Comparison of ENCODE assay signal across 1 cellular context in genomic region chr1:77779529-77780281, GRCh38.
TF ChIP-seq lines count a peak whose summit lies in the region.

MIGA1 (plus strand) TSS chr1:77779649; CDS start chr1:77783253, 3,604 bp downstream.

TF ChIP-seq in HepG2, 621 proteins besides CTCF, POLR2A, EP300 and RAD21 (continued from another document and continues in another):
- no peak for TF ChIP-seq TFDP2 (CRISPR knock-in tag; IDR thresholded peaks at IDR 0.05)
- TF ChIP-seq MNT (IDR thresholded peaks at IDR 0.05) = no peak
- no peak for TF ChIP-seq MIER2 (CRISPR knock-in tag; IDR thresholded peaks at IDR 0.05)
- peak; percentile 87 for TF ChIP-seq PHF20 (CRISPR knock-in tag; IDR thresholded peaks at IDR 0.05)
- TF ChIP-seq ARID2 (CRISPR knock-in tag; IDR thresholded peaks at IDR 0.05; ENCODE audit: borderline replicate concordance) = peak; percentile 80; the same call in 1 of the 2 replicates
- 0 out of 2 replicates have a peak, but pooled peaks have one; percentile 41 for TF ChIP-seq HMG20B (CRISPR knock-in tag; conservative IDR thresholded peaks at IDR 0.05)
- no peak for TF ChIP-seq ZNF780A (CRISPR knock-in tag; IDR thresholded peaks at IDR 0.05)
- TF ChIP-seq JUN (CRISPR knock-in tag; IDR thresholded peaks at IDR 0.05) = no peak
- peak; percentile 68 to 83; a peak in 3 of 4 replicates for TF ChIP-seq HMGXB4 (CRISPR knock-in tag; IDR thresholded peaks at IDR 0.05; ENCODE audit: borderline replicate concordance in 1 of 2, low read depth in 1 of 2)
- no peak for TF ChIP-seq SMARCE1 (IDR thresholded peaks at IDR 0.05; ENCODE audit: borderline replicate concordance)
- TF ChIP-seq SALL1 (CRISPR knock-in tag; IDR thresholded peaks at IDR 0.05) = peak; percentile 52
- TF ChIP-seq UBTF (CRISPR knock-in tag; IDR thresholded peaks at IDR 0.05) = peak; percentile 83
- no peak for TF ChIP-seq PRPF4 (IDR thresholded peaks at IDR 0.05; ENCODE audit: low read depth, low read length, poor library complexity, severe bottlenecking)
- no peak for TF ChIP-seq ZFYVE20 (CRISPR knock-in tag; IDR thresholded peaks at IDR 0.05; ENCODE audit: borderline replicate concordance, low read depth)
- no peak for TF ChIP-seq ZNF646 (CRISPR knock-in tag; IDR thresholded peaks at IDR 0.05)
- TF ChIP-seq ZNF251 (CRISPR knock-in tag; IDR thresholded peaks at IDR 0.05) = no peak
- no peak for TF ChIP-seq KDM1A (CRISPR knock-in tag; IDR thresholded peaks at IDR 0.05)
- TF ChIP-seq DBP (CRISPR knock-in tag; IDR thresholded peaks at IDR 0.05; ENCODE audit: not compliant biosample characterization) = no peak
- TF ChIP-seq SIN3B (IDR thresholded peaks at IDR 0.05; ENCODE audit: low read length) = no peak
- TF ChIP-seq ZNF562 (CRISPR knock-in tag; IDR thresholded peaks at IDR 0.05; ENCODE audit: borderline replicate concordance) = no peak
- TF ChIP-seq ARID4A (CRISPR knock-in tag; IDR thresholded peaks at IDR 0.05; ENCODE audit: borderline replicate concordance) = peak; percentile 90
- peak; percentile 67; the same call in 1 of the 2 replicates for TF ChIP-seq ZSCAN25 (CRISPR knock-in tag; IDR thresholded peaks at IDR 0.05)
- TF ChIP-seq ZNF350 (CRISPR knock-in tag; IDR thresholded peaks at IDR 0.05; ENCODE audit: borderline replicate concordance, low read depth) = peak; percentile 26; the same call in 1 of the 2 replicates
- peak; percentile 16; the same call in 1 of the 2 replicates for TF ChIP-seq ZNF768 (CRISPR knock-in tag; IDR thresholded peaks at IDR 0.05)
- TF ChIP-seq ZSCAN22 (CRISPR knock-in tag; IDR thresholded peaks at IDR 0.05) = no peak
- TF ChIP-seq ZNF335 (CRISPR knock-in tag; IDR thresholded peaks at IDR 0.05) = peak; percentile 97
- peak; percentile 82; the same call in 1 of the 2 replicates for TF ChIP-seq PATZ1 (CRISPR knock-in tag; IDR thresholded peaks at IDR 0.05)
- TF ChIP-seq SP4 (CRISPR knock-in tag; IDR thresholded peaks at IDR 0.05) = no peak
- TF ChIP-seq FOXP4 (CRISPR knock-in tag; IDR thresholded peaks at IDR 0.05) = peak; percentile 39; the same call in 1 of the 2 replicates
- TF ChIP-seq ZNF501 (CRISPR knock-in tag; IDR thresholded peaks at IDR 0.05) = no peak; the same call in 1 of the 2 replicates
